28 cellular contexts compared by ENCODE assay signal in genomic region chr5:69288668-69289067, GRCh38. TPM values are rescaled to one million over a fixed set of nuclear protein-coding genes. Genes with fewer than 3 reads are reported as not detected.
DNase-seq lines count a peak whose midpoint lies in the region; TF ChIP-seq lines count a peak whose summit lies in the region.
"Had no signal": no experiment of that assay in that cellular context is flagged by ENCODE, and none has a peak within 500 bp of the region (broad histone marks: within the 10 kb centered on the region; RNA-seq: fewer than 3 reads in every experiment).

No MANE protein-coding gene starts in this region.

- no peak overlapping the region for H2BK12ac ChIP-seq in neuronal stem cell (ENCODE audit: low read length)

- H3K14ac ChIP-seq in neuronal stem cell (ENCODE audit: low read length): no peak overlapping the region

- H3K4ac ChIP-seq in neuronal stem cell (ENCODE audit: low read length): no peak overlapping the region

- no peaks in the 10 kb centered on the region for H3K36me3 ChIP-seq in neuronal stem cell (replicated peaks in 1 of 2; ENCODE audit: control insufficient read depth in 2 of 2, insufficient read depth in 2 of 2, low read length in 2 of 2)
- no peaks in the 10 kb centered on the region for H3K36me3 ChIP-seq in CD4-positive, alpha-beta memory T cell (ENCODE audit: insufficient read depth, low read length)
- H3K36me3 ChIP-seq: SJSA1 had no signal

- no peaks in the 10 kb centered on the region for H3K27me3 ChIP-seq in neuronal stem cell (ENCODE audit: control insufficient read depth in 3 of 3, insufficient read depth in 3 of 3, low read depth in 1 of 3, low read length in 3 of 3)
- no peaks in the 10 kb centered on the region for H3K27me3 ChIP-seq in CD4-positive, alpha-beta memory T cell (ENCODE audit: insufficient read depth, low read length)
- H3K27me3 ChIP-seq: BLaER1, SJSA1 had no signal

- no peak overlapping the region for H3K4me3 ChIP-seq in neuronal stem cell (ENCODE audit: low read length in 2 of 2)
- no peak overlapping the region for H3K4me3 ChIP-seq in CD4-positive, alpha-beta memory T cell (ENCODE audit: low read length in 2 of 2)
- H3K4me3 ChIP-seq: BLaER1, GM12878, PC-9, SJSA1 had no signal

- no peak overlapping the region for H3K23ac ChIP-seq in neuronal stem cell (ENCODE audit: low read depth, low read length, poor library complexity)

- H2BK15ac ChIP-seq in neuronal stem cell (ENCODE audit: low read length): no peak overlapping the region

- no peaks in the 10 kb centered on the region for H3K27me3 Mint-ChIP-seq in activated naive CD8-positive, alpha-beta T cell treated with anti-CD3 and anti-CD28 coated beads for 36 hours
- no peaks in the 10 kb centered on the region for H3K27me3 Mint-ChIP-seq in CD4-positive, alpha-beta memory T cell
- H3K27me3 Mint-ChIP-seq: CD4-positive, CD25-positive, alpha-beta regulatory T cell had no signal

- no peaks in the 10 kb centered on the region for H3K9me3 Mint-ChIP-seq in activated naive CD8-positive, alpha-beta T cell treated with anti-CD3 and anti-CD28 coated beads for 36 hours
- no peaks in the 10 kb centered on the region for H3K9me3 Mint-ChIP-seq in CD4-positive, alpha-beta memory T cell
- H3K9me3 Mint-ChIP-seq: CD4-positive, CD25-positive, alpha-beta regulatory T cell had no signal

- CTCF ChIA-PET in CD4-positive, alpha-beta memory T cell (lab: Charles Lee; ENCODE audit: partially characterized antibody): interaction anchor here (1.1 to 1.4 kb wide), 2 partner anchors 9 to 10 kb away, joined by 3 to 5 read pairs; no protein-coding TSS in a partner anchor

- no peak overlapping the region for H2BK5ac ChIP-seq in neuronal stem cell (ENCODE audit: low read length)

- H3K4me2 ChIP-seq in neuronal stem cell (ENCODE audit: insufficient read depth, low read length, poor library complexity, severe bottlenecking): no peak overlapping the region
- H3K4me2 ChIP-seq: BLaER1, PC-9 had no signal

- no peak overlapping the region for H3K18ac ChIP-seq in neuronal stem cell (ENCODE audit: low read length)

- H3K9me3 ChIP-seq in neuronal stem cell (replicated peaks in 1 of 2; ENCODE audit: control insufficient read depth in 2 of 2, insufficient read depth in 1 of 2, low read depth in 1 of 2, low read length in 2 of 2): no peaks in the 10 kb centered on the region
- H3K9me3 ChIP-seq in CD4-positive, alpha-beta memory T cell (ENCODE audit: control insufficient read depth in 1 of 2, low read length in 2 of 2): no peaks in the 10 kb centered on the region
- H3K9me3 ChIP-seq: BLaER1, SJSA1 had no signal

- no peak overlapping the region for H2AK5ac ChIP-seq in neuronal stem cell (ENCODE audit: low read depth, low read length)

- H3K4me3 Mint-ChIP-seq in activated naive CD8-positive, alpha-beta T cell treated with anti-CD3 and anti-CD28 coated beads for 36 hours: no peak overlapping the region
- no peak overlapping the region for H3K4me3 Mint-ChIP-seq in CD4-positive, alpha-beta memory T cell
- H3K4me3 Mint-ChIP-seq: CD4-positive, CD25-positive, alpha-beta regulatory T cell had no signal

- intact Hi-C loops in CD4-positive, alpha-beta memory T cell (cut with micrococcal nuclease): no loop called here

- peaks cover 11 to 14% of the 10 kb centered on the region in 2 donors for H3K4me1 ChIP-seq in neuronal stem cell (ENCODE audit: control insufficient read depth in 2 of 2, insufficient read depth in 1 of 2, low read depth in 1 of 2, low read length in 2 of 2)
- H3K4me1 ChIP-seq in CD4-positive, alpha-beta memory T cell (ENCODE audit: insufficient read depth, low read length): no peaks in the 10 kb centered on the region
- H3K4me1 ChIP-seq: BLaER1, SJSA1 had no signal

- DNase-seq in NCI-H2171 treated with DMSO at 0.1 percent for 48 hours (lab: John Stamatoyannopoulos, UW) (peak; percentile 18), NCI-H2171 (lab: John Stamatoyannopoulos, UW) (no peak), NCI-H82 (lab: John Stamatoyannopoulos, UW) (peak; percentile 77), neuronal stem cell (ENCODE audit: low spot score) (no peak), GM20000 (ENCODE audit: low spot score) (no peak), AG20443 (ENCODE audit: low spot score) (no peak)
- DNase-seq in activated naive CD8-positive, alpha-beta T cell treated with anti-CD3 and anti-CD28 coated beads for 36 hours: no peak
- no peak for DNase-seq in CD4-positive, alpha-beta memory T cell
- DNase-seq: 8988T; ACHN; CD4-positive, CD25-positive, alpha-beta regulatory T cell; DMS79; EL; GDM1; KBM-7; MV-4-11; NCI-H1105; NCI-H1436 treated with DMSO at 0.1 percent for 48 hours; NCI-H187 treated with DMSO at 0.1 percent for 48 hours; NCI-H345; NCI-H510A treated with DMSO at 0.1 percent for 48 hours; NCI-H774; PC-9; Right ventricle myocardium superior; RPMI8226 had no signal

- POLR2A ChIA-PET in CD4-positive, alpha-beta memory T cell (lab: Charles Lee; ENCODE audit: partially characterized antibody): no interaction called here

- H3K4me1 Mint-ChIP-seq in activated naive CD8-positive, alpha-beta T cell treated with anti-CD3 and anti-CD28 coated beads for 36 hours: peaks cover 2% of the 10 kb centered on the region
- no peaks in the 10 kb centered on the region for H3K4me1 Mint-ChIP-seq in CD4-positive, alpha-beta memory T cell

- no peak overlapping the region for H3K9ac ChIP-seq in neuronal stem cell (ENCODE audit: low read depth, low read length, poor library complexity)
- H3K9ac ChIP-seq: BLaER1 had no signal

- H3K79me1 ChIP-seq in neuronal stem cell (ENCODE audit: low read depth, low read length): no peaks in the 10 kb centered on the region

- H2AFZ ChIP-seq in neuronal stem cell (ENCODE audit: low read length): peak overlapping the region; percentile 58
- H2AFZ ChIP-seq: PC-9 had no signal

- H3K27ac ChIP-seq in neuronal stem cell (replicated peaks; ENCODE audit: low read length): no peak overlapping the region
- no peak overlapping the region for H3K27ac ChIP-seq in CD4-positive, alpha-beta memory T cell (ENCODE audit: low read depth, low read length)
- H3K27ac ChIP-seq: BLaER1, PC-9, SJSA1 had no signal

- peaks cover 3% of the 10 kb centered on the region for H3K36me3 Mint-ChIP-seq in activated naive CD8-positive, alpha-beta T cell treated with anti-CD3 and anti-CD28 coated beads for 36 hours
- H3K36me3 Mint-ChIP-seq in CD4-positive, alpha-beta memory T cell: peaks cover 14 to 15% of the 10 kb centered on the region in 2 donors

- no CpG with 5 or more reads among the region's 2 CpGs for WGBS in neuronal stem cell (ENCODE audit: extremely low coverage in 2 of 2, insufficient read length in 2 of 2, insufficient replicate concordance in 1 of 2), 2 donors

- peak overlapping the region; percentile 56 for H3K27ac Mint-ChIP-seq in activated naive CD8-positive, alpha-beta T cell treated with anti-CD3 and anti-CD28 coated beads for 36 hours
- H3K27ac Mint-ChIP-seq in CD4-positive, alpha-beta memory T cell: peak overlapping the region in 2 of 7 donors; percentile 40 to 42

- TF ChIP-seq CTCF in GM20000 (IDR thresholded peaks at IDR 0.05; ENCODE audit: extremely low read depth, missing control alignments): no peak

- H4K91ac ChIP-seq in neuronal stem cell (ENCODE audit: low read depth, low read length, poor library complexity): no peak overlapping the region

- H4K8ac ChIP-seq in neuronal stem cell (ENCODE audit: low read depth, low read length): no peak overlapping the region

- no peak overlapping the region for H2BK120ac ChIP-seq in neuronal stem cell (ENCODE audit: low read depth, low read length)

RNA-seq across cellular contexts. Expression of gene CCDC125, which starts 43.9 kb away (rescaled TPM):
- 10 to 100 TPM; 10.8 to 13.3 TPM for total RNA-seq in activated naive CD8-positive, alpha-beta T cell treated with anti-CD3 and anti-CD28 coated beads for 36 hours
- polyA plus RNA-seq in neuronal stem cell (2013, experiment 1 of 2): 2.4 TPM
- 2.6 TPM for polyA plus RNA-seq in neuronal stem cell (2013, experiment 2 of 2)
- 1 to 10 TPM; 6.8 to 7.9 TPM for total RNA-seq in CD4-positive, alpha-beta memory T cell
- polyA plus RNA-seq in CD4-positive, alpha-beta memory T cell: 1 to 10 TPM in 1 of 2 donors, under 1 TPM in 1; 0.65 to 5.3 TPM

RNA-seq across cellular contexts. Expression of gene CDK7, which starts 54.0 kb away (rescaled TPM):
- 10 to 100 TPM; 42.5 to 45.7 TPM for total RNA-seq in activated naive CD8-positive, alpha-beta T cell treated with anti-CD3 and anti-CD28 coated beads for 36 hours
- 45.7 TPM for polyA plus RNA-seq in neuronal stem cell (2013, experiment 1 of 2)
- polyA plus RNA-seq in neuronal stem cell (2013, experiment 2 of 2): 50.5 TPM
- 10 to 100 TPM; 16.5 to 20.2 TPM for total RNA-seq in CD4-positive, alpha-beta memory T cell
- polyA plus RNA-seq in CD4-positive, alpha-beta memory T cell: 10 to 100 TPM; 25.0 to 34.4 TPM

Comparison
In these comparisons a context has a peak if more than half of its experiments do, and no peak if none do; other contexts are left out.
1. DNase-seq: peak in NCI-H2171 treated with DMSO at 0.1 percent for 48 hours (single experiment) and NCI-H82 (single experiment); none in NCI-H2171 (single experiment), activated naive CD8-positive, alpha-beta T cell treated with anti-CD3 and anti-CD28 coated beads for 36 hours (single experiment), neuronal stem cell (single experiment), GM20000 (single experiment), CD4-positive, alpha-beta memory T cell (0 of 5) and AG20443 (single experiment).